ENCODE assay signal across 24 cellular contexts in genomic region chr1:93151474-93151873, GRCh38.
"Had no signal": no experiment of that assay in that cellular context is flagged by ENCODE, and none has a peak within 500 bp of the region (broad histone marks: within the 10 kb centered on the region; RNA-seq: fewer than 3 reads in every experiment).

No MANE protein-coding gene starts in this region.

- H3K9me2 ChIP-seq: SK-N-SH had no signal

- H3K4me1 Mint-ChIP-seq: brain had no signal

- H3K4me2 ChIP-seq: SK-N-SH had no signal

- H3K9me3 Mint-ChIP-seq: activated CD8-positive, alpha-beta T cell treated with anti-CD3 and anti-CD28 coated beads for 36 hours; activated T-cell treated with anti-CD3 and anti-CD28 coated beads, Interleukin-2, amount 50 U/mL, for 4 hours; brain; central memory CD8-positive, alpha-beta T cell had no signal

- H3K9me3 ChIP-seq: SJCRH30, SK-N-SH had no signal

- H3K9ac ChIP-seq: SK-N-SH had no signal

- H3K27me3 Mint-ChIP-seq: activated CD8-positive, alpha-beta T cell treated with anti-CD3 and anti-CD28 coated beads for 36 hours; central memory CD8-positive, alpha-beta T cell had no signal

- H3K27ac ChIP-seq: RWPE1, SJCRH30 had no signal

- H3K27me3 ChIP-seq: SJCRH30 had no signal

- H3K4me3 ChIP-seq: SJCRH30 had no signal

- DNase-seq: activated CD4-positive, alpha-beta T cell treated with anti-CD3 and anti-CD28 coated beads for 48 hours; activated CD8-positive, alpha-beta memory T cell treated with anti-CD3 and anti-CD28 coated beads, Interleukin-2, amount 50 U/mL, for 4 hours; activated CD8-positive, alpha-beta T cell treated with anti-CD3 and anti-CD28 coated beads for 36 hours; activated naive CD4-positive, alpha-beta T cell treated with anti-CD3 and anti-CD28 coated beads, Interleukin-2, amount 50 U/mL, for 16 hours; activated T-cell treated with anti-CD3 and anti-CD28 coated beads, Interleukin-2, amount 50 U/mL, for 4 hours; amygdala; Kasumi-1; KBM-7; NCI-H1105 treated with DMSO at 0.1 percent for 48 hours; NCI-H1436 treated with DMSO at 0.1 percent for 48 hours; NCI-H187; NCI-H2081; NCI-H510A treated with DMSO at 0.1 percent for 48 hours; NCI-H69; NK-92 treated with Interleukin-12 subunit alpha and Interleukin-12 subunit beta, amount 100 ng/mL, for 24 hours; OCI-M1; Right ventricle myocardium superior; SJCRH30; SK-N-SH had no signal

- H3K4me3 Mint-ChIP-seq: activated CD8-positive, alpha-beta T cell treated with anti-CD3 and anti-CD28 coated beads for 36 hours; activated T-cell treated with anti-CD3 and anti-CD28 coated beads, Interleukin-2, amount 50 U/mL, for 4 hours; brain; central memory CD8-positive, alpha-beta T cell had no signal

- H3K4me1 ChIP-seq: SJCRH30 had no signal

- ATAC-seq: activated CD4-positive, CD25-positive, alpha-beta regulatory T cell treated with anti-CD3 and anti-CD28 coated beads, Interleukin-2, amount 50 U/mL, for 24 hours; activated CD8-positive, alpha-beta T cell treated with anti-CD3 and anti-CD28 coated beads for 36 hours; activated T-cell treated with anti-CD3 and anti-CD28 coated beads, Interleukin-2, amount 50 U/mL, for 4 hours; Panc1 had no signal

- H3K27ac Mint-ChIP-seq: activated CD8-positive, alpha-beta T cell treated with anti-CD3 and anti-CD28 coated beads for 36 hours had no signal
